8 cellular contexts compared by ENCODE assay signal in genomic region chr10:94279835-94280709, GRCh38.
DNase-seq lines count a peak whose midpoint lies in the region; ATAC-seq, FAIRE-seq and TF ChIP-seq lines count a peak whose summit lies in the region.

No MANE protein-coding gene starts in this region.

- no peaks in the 10 kb centered on the region for H3K36me3 Mint-ChIP-seq in activated CD8-positive, alpha-beta T cell treated with anti-CD3 and anti-CD28 coated beads for 36 hours (ENCODE audit: low read depth)
- H3K36me3 Mint-ChIP-seq in naive B cell, result no peaks in the 10 kb centered on the region

- H3K4me3 ChIP-seq in endothelial cell of umbilical vein (replicated peaks in 1 of 3; ENCODE audit: insufficient read depth in 1 of 3, low read depth in 1 of 3, low read length in 3 of 3), result no peak overlapping the region

- H3K9ac ChIP-seq in endothelial cell of umbilical vein (replicated peaks; ENCODE audit: extremely low read depth, insufficient read depth, low read length), result no peak overlapping the region

- H3K79me2 ChIP-seq in endothelial cell of umbilical vein (ENCODE audit: control insufficient read depth, insufficient read depth, low read length), result no peaks in the 10 kb centered on the region

- peak; percentile 51 for ATAC-seq in HG02763 (IDR thresholded peaks at IDR 0.05; ENCODE audit: unreplicated experiment)
- peak; percentile 68 for ATAC-seq in activated CD8-positive, alpha-beta T cell treated with anti-CD3 and anti-CD28 coated beads for 36 hours
- ATAC-seq in naive B cell (ENCODE audit: low read depth in 2 of 2), result peak; percentile 35 to 55
- ATAC-seq in stimulated activated naive CD8-positive, alpha-beta T cell treated with anti-CD3 and anti-CD28 coated beads, Interleukin-15, amount 100 ng/mL, for 72 hours, result peak; percentile 78

- DNase-seq in NCI-H2029 treated with DMSO at 0.1 percent for 48 hours (lab: John Stamatoyannopoulos, UW) (peak; percentile 15), NCI-H2029 (lab: John Stamatoyannopoulos, UW) (no peak), NCI-H526 treated with DMSO at 0.1 percent for 48 hours (lab: John Stamatoyannopoulos, UW) (peak; percentile 9), endothelial cell of umbilical vein (ENCODE audit: low read depth, low spot score) (peak; percentile 72), naive B cell (peak; percentile 41)
- DNase-seq in activated CD8-positive, alpha-beta T cell treated with anti-CD3 and anti-CD28 coated beads for 36 hours, result peak; percentile 57
- DNase-seq in stimulated activated naive CD8-positive, alpha-beta T cell treated with anti-CD3 and anti-CD28 coated beads, Interleukin-15, amount 100 ng/mL, for 72 hours, result peak; percentile 37 to 55

- H3K36me3 ChIP-seq in endothelial cell of umbilical vein (ENCODE audit: control insufficient read depth in 2 of 2, extremely low read depth in 1 of 2, insufficient read depth in 2 of 2, low read length in 2 of 2), result no peaks in the 10 kb centered on the region

- BruUV-seq in endothelial cell of umbilical vein (replicated peaks; lab: Mats Ljungman, UMichigan), result no TSS peak

- H3K4me1 Mint-ChIP-seq in activated CD8-positive, alpha-beta T cell treated with anti-CD3 and anti-CD28 coated beads for 36 hours (ENCODE audit: low read depth), result peaks cover 2% of the 10 kb centered on the region
- H3K4me1 Mint-ChIP-seq in naive B cell, result peaks cover 0 to 10% (median 7%) of the 10 kb centered on the region in 3 donors
- H3K4me1 Mint-ChIP-seq in stimulated activated naive CD8-positive, alpha-beta T cell treated with anti-CD3 and anti-CD28 coated beads, Interleukin-15, amount 100 ng/mL, for 72 hours, result peaks cover 9% of the 10 kb centered on the region

- H3K4me1 ChIP-seq in endothelial cell of umbilical vein (ENCODE audit: control insufficient read depth, extremely low read depth, insufficient read depth, low read length), result no peaks in the 10 kb centered on the region

- dilution Hi-C loops in endothelial cell of umbilical vein (cut with MboI; ENCODE audit: extremely low pct_ligation_motif_present, low sequenced_read_pairs), result no loop called here

- peak overlapping the region; percentile 25 for H2AFZ ChIP-seq in endothelial cell of umbilical vein (ENCODE audit: low read depth, low read length)

- no peaks in the 10 kb centered on the region for H4K20me1 ChIP-seq in endothelial cell of umbilical vein (replicated peaks; ENCODE audit: control insufficient read depth, extremely low read depth, insufficient read depth, low read length)

- H3K9me3 Mint-ChIP-seq in activated CD8-positive, alpha-beta T cell treated with anti-CD3 and anti-CD28 coated beads for 36 hours, result no peaks in the 10 kb centered on the region
- no peaks in the 10 kb centered on the region for H3K9me3 Mint-ChIP-seq in naive B cell
- H3K9me3 Mint-ChIP-seq in stimulated activated naive CD8-positive, alpha-beta T cell treated with anti-CD3 and anti-CD28 coated beads, Interleukin-15, amount 100 ng/mL, for 72 hours, result no peaks in the 10 kb centered on the region

- intact Hi-C loops in activated CD8-positive, alpha-beta T cell treated with anti-CD3 and anti-CD28 coated beads for 36 hours (cut with micrococcal nuclease), result loop anchor here (2.0 kb wide), 2 partner anchors 41 to 165 kb away; no protein-coding TSS in a partner anchor
- intact Hi-C loops in endothelial cell of umbilical vein (cut with micrococcal nuclease), result loop anchor here (1.0 kb wide), 2 partner anchors 40 to 164 kb away; no protein-coding TSS in a partner anchor

- POLR2A ChIA-PET in activated CD8-positive, alpha-beta T cell treated with anti-CD3 and anti-CD28 coated beads for 36 hours (lab: Charles Lee), result no interaction called here
- POLR2A ChIA-PET in endothelial cell of umbilical vein (lab: Charles Lee), result no interaction called here

- no peak overlapping the region for H3K4me2 ChIP-seq in endothelial cell of umbilical vein (ENCODE audit: insufficient read depth, low read length)

- H3K27me3 Mint-ChIP-seq in activated CD8-positive, alpha-beta T cell treated with anti-CD3 and anti-CD28 coated beads for 36 hours, result peaks cover 16% of the 10 kb centered on the region
- H3K27me3 Mint-ChIP-seq in naive B cell, result peaks cover 20 to 37% (median 32%) of the 10 kb centered on the region in 3 donors
- peaks cover 44% of the 10 kb centered on the region for H3K27me3 Mint-ChIP-seq in stimulated activated naive CD8-positive, alpha-beta T cell treated with anti-CD3 and anti-CD28 coated beads, Interleukin-15, amount 100 ng/mL, for 72 hours

- no peak for TF ChIP-seq POLR2A in endothelial cell of umbilical vein (IDR thresholded peaks at IDR 0.05; ENCODE audit: low read depth, low read length)

- no peaks in the 10 kb centered on the region for H3K9me1 ChIP-seq in endothelial cell of umbilical vein (replicated peaks; ENCODE audit: control insufficient read depth, extremely low read depth, insufficient read depth, low read length)

- FAIRE-seq in endothelial cell of umbilical vein (lab: Jason Lieb, UNC), result peak; percentile 68

- no peak overlapping the region for H3K4me3 Mint-ChIP-seq in activated CD8-positive, alpha-beta T cell treated with anti-CD3 and anti-CD28 coated beads for 36 hours
- no peak overlapping the region for H3K4me3 Mint-ChIP-seq in naive B cell
- no peak overlapping the region for H3K4me3 Mint-ChIP-seq in stimulated activated naive CD8-positive, alpha-beta T cell treated with anti-CD3 and anti-CD28 coated beads, Interleukin-15, amount 100 ng/mL, for 72 hours

- no peaks in the 10 kb centered on the region for H3K9me3 ChIP-seq in endothelial cell of umbilical vein (replicated peaks; ENCODE audit: control insufficient read depth, insufficient read depth, low read length)

- H3K27ac Mint-ChIP-seq in activated CD8-positive, alpha-beta T cell treated with anti-CD3 and anti-CD28 coated beads for 36 hours, result no peak overlapping the region
- no peak overlapping the region for H3K27ac Mint-ChIP-seq in naive B cell
- no peak overlapping the region for H3K27ac Mint-ChIP-seq in stimulated activated naive CD8-positive, alpha-beta T cell treated with anti-CD3 and anti-CD28 coated beads, Interleukin-15, amount 100 ng/mL, for 72 hours

- no peak overlapping the region for H3K27ac ChIP-seq in endothelial cell of umbilical vein (ENCODE audit: insufficient read depth, low read depth, low read length)

- H3K27me3 ChIP-seq in endothelial cell of umbilical vein (ENCODE audit: control insufficient read depth in 2 of 2, insufficient read depth in 2 of 2, low read length in 2 of 2), result peaks cover 0 to 4% of the 10 kb centered on the region in 2 experiments

- peak; percentile 90 for TF ChIP-seq CTCF in activated CD8-positive, alpha-beta T cell treated with anti-CD3 and anti-CD28 coated beads for 36 hours (IDR thresholded peaks at IDR 0.05)
- peak; percentile 92 to 93 for TF ChIP-seq CTCF in endothelial cell of umbilical vein (IDR thresholded peaks at IDR 0.05; ENCODE audit: extremely low read depth in 1 of 2, insufficient read depth in 1 of 2, low read depth in 1 of 2, low read length in 2 of 2)

- CTCF ChIA-PET in activated CD8-positive, alpha-beta T cell treated with anti-CD3 and anti-CD28 coated beads for 36 hours (lab: Charles Lee), result interaction anchor here (1.1 to 1.4 kb wide), 2 partner anchors 41 to 164 kb away, joined by 8 to 11 read pairs; no protein-coding TSS in a partner anchor
- CTCF ChIA-PET in endothelial cell of umbilical vein (lab: Charles Lee), result interaction anchor here (2.2 to 3.0 kb wide), 3 partner anchors 40 to 164 kb away, joined by 23 to 49 read pairs (median 47); no protein-coding TSS in a partner anchor

TF ChIP-seq in endothelial cell of umbilical vein, 7 proteins besides CTCF, POLR2A, EP300 and RAD21:
- TF ChIP-seq POLR2AphosphoS5 (IDR thresholded peaks at IDR 0.05; ENCODE audit: insufficient read depth, low read depth, low read length) (no peak), FOS (IDR thresholded peaks at IDR 0.05; ENCODE audit: borderline replicate concordance, insufficient read depth, low read length) (no peak), MYC (IDR thresholded peaks at IDR 0.05; ENCODE audit: low read depth, low read length) (no peak)
